Comparison of ENCODE assay signal across 13 cellular contexts in the genomic region with DNA sequence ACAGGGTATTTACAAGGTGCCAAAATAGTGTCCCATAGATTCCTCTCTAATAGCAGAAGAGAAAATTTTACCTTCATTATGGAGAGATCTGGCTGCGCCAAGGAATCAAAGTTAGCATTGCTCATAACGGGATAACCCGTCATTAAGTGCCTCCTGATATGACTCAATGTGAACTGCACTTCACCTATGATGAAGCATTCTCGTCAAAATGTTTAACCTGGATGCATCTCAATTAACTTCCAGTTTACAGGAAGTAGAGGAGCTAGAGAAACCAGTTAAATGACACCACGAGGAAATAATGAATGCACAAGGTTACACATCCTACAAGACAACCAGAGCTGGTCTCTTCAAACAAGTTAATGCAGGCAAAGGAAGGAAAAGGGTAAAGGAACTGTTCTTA. TPM values are rescaled to one million over a fixed set of nuclear protein-coding genes. Genes with fewer than 3 reads are reported as not detected.
DNase-seq lines count a peak whose midpoint lies in the region; ATAC-seq and TF ChIP-seq lines count a peak whose summit lies in the region.
"Had no signal": no experiment of that assay in that cellular context is flagged by ENCODE, and none has a peak within 500 bp of the region (broad histone marks: within the 10 kb centered on the region; RNA-seq: fewer than 3 reads in every experiment).

No MANE protein-coding gene starts in this region.

- peak overlapping the region; percentile 35 for H3K4me3 Mint-ChIP-seq in activated naive CD4-positive, alpha-beta T cell treated with anti-CD3 and anti-CD28 coated beads, Interleukin-2, amount 50 U/mL, for 24 hours
- peak overlapping the region; percentile 63 for H3K4me3 Mint-ChIP-seq in T-helper 17 cell
- peak overlapping the region; percentile 30 for H3K4me3 Mint-ChIP-seq in stimulated activated naive CD8-positive, alpha-beta T cell treated with anti-CD3 and anti-CD28 coated beads, Interleukin-15, Interleukin-2, amounts not matched to agents 100 ng/mL and 50 ng/mL, for 24 hours
- no peak overlapping the region for H3K4me3 Mint-ChIP-seq in glutamatergic neuron (ENCODE audit: unreplicated experiment)
- H3K4me3 Mint-ChIP-seq: endodermal cell, GM23338 had no signal

- intact Hi-C loops in lower leg skin (cut with DNase I; ENCODE audit: low total_unique reads) = no loop called here

- peaks cover 2% of the 10 kb centered on the region for H3K9me3 Mint-ChIP-seq in activated naive CD4-positive, alpha-beta T cell treated with anti-CD3 and anti-CD28 coated beads, Interleukin-2, amount 50 U/mL, for 24 hours
- no peaks in the 10 kb centered on the region for H3K9me3 Mint-ChIP-seq in stimulated activated naive CD8-positive, alpha-beta T cell treated with anti-CD3 and anti-CD28 coated beads, Interleukin-15, Interleukin-2, amounts not matched to agents 100 ng/mL and 50 ng/mL, for 24 hours
- peaks cover 2% of the 10 kb centered on the region for H3K9me3 Mint-ChIP-seq in glutamatergic neuron (ENCODE audit: unreplicated experiment)
- H3K9me3 Mint-ChIP-seq: endodermal cell, GM23338 had no signal

- peaks cover 31% of the 10 kb centered on the region for H3K36me3 Mint-ChIP-seq in activated naive CD4-positive, alpha-beta T cell treated with anti-CD3 and anti-CD28 coated beads, Interleukin-2, amount 50 U/mL, for 24 hours
- H3K36me3 Mint-ChIP-seq in T-helper 17 cell (ENCODE audit: low read depth) (peaks cover 4% of the 10 kb centered on the region), glutamatergic neuron (ENCODE audit: unreplicated experiment) (peaks cover 10% of the 10 kb centered on the region)
- H3K36me3 Mint-ChIP-seq in stimulated activated naive CD8-positive, alpha-beta T cell treated with anti-CD3 and anti-CD28 coated beads, Interleukin-15, Interleukin-2, amounts not matched to agents 100 ng/mL and 50 ng/mL, for 24 hours (ENCODE audit: low read depth) = peaks cover 68% of the 10 kb centered on the region

- 61 to 70% methylated on average over 5 of the region's 5 CpGs for WGBS in lower leg skin, 2 donors

- peak overlapping the region; percentile 92 for H3K27ac Mint-ChIP-seq in activated naive CD4-positive, alpha-beta T cell treated with anti-CD3 and anti-CD28 coated beads, Interleukin-2, amount 50 U/mL, for 24 hours
- peak overlapping the region; percentile 56 for H3K27ac Mint-ChIP-seq in T-helper 17 cell
- H3K27ac Mint-ChIP-seq in stimulated activated naive CD8-positive, alpha-beta T cell treated with anti-CD3 and anti-CD28 coated beads, Interleukin-15, Interleukin-2, amounts not matched to agents 100 ng/mL and 50 ng/mL, for 24 hours = peak overlapping the region; percentile 67
- H3K27ac Mint-ChIP-seq in glutamatergic neuron (ENCODE audit: unreplicated experiment) = no peak overlapping the region
- H3K27ac Mint-ChIP-seq: endodermal cell, GM23338 had no signal

- no peak for TF ChIP-seq POLR2A in lower leg skin (IDR thresholded peaks at IDR 0.05)

- H3K27me3 Mint-ChIP-seq in activated naive CD4-positive, alpha-beta T cell treated with anti-CD3 and anti-CD28 coated beads, Interleukin-2, amount 50 U/mL, for 24 hours = no peaks in the 10 kb centered on the region
- H3K27me3 Mint-ChIP-seq in T-helper 17 cell (no peaks in the 10 kb centered on the region), glutamatergic neuron (ENCODE audit: unreplicated experiment) (peaks cover 4% of the 10 kb centered on the region)
- H3K27me3 Mint-ChIP-seq in stimulated activated naive CD8-positive, alpha-beta T cell treated with anti-CD3 and anti-CD28 coated beads, Interleukin-15, Interleukin-2, amounts not matched to agents 100 ng/mL and 50 ng/mL, for 24 hours = no peaks in the 10 kb centered on the region

- peaks cover 71% of the 10 kb centered on the region for H3K4me1 Mint-ChIP-seq in activated naive CD4-positive, alpha-beta T cell treated with anti-CD3 and anti-CD28 coated beads, Interleukin-2, amount 50 U/mL, for 24 hours
- H3K4me1 Mint-ChIP-seq in T-helper 17 cell (peaks cover 37% of the 10 kb centered on the region), glutamatergic neuron (ENCODE audit: low read depth, unreplicated experiment) (peaks cover 17% of the 10 kb centered on the region)
- peaks cover 73% of the 10 kb centered on the region for H3K4me1 Mint-ChIP-seq in stimulated activated naive CD8-positive, alpha-beta T cell treated with anti-CD3 and anti-CD28 coated beads, Interleukin-15, Interleukin-2, amounts not matched to agents 100 ng/mL and 50 ng/mL, for 24 hours (ENCODE audit: low read depth)

- TF ChIP-seq CTCF in lower leg skin (IDR thresholded peaks at IDR 0.05) (no peak), glutamatergic neuron (IDR thresholded peaks at IDR 0.05; ENCODE audit: partially characterized antibody, unreplicated experiment) (no peak)

- H3K4me3 ChIP-seq in lower leg skin (ENCODE audit: low read depth, poor library complexity, severe bottlenecking) = no peak overlapping the region
- H3K4me3 ChIP-seq: GM23338 had no signal

- no peaks in the 10 kb centered on the region for H3K9me3 ChIP-seq in T-helper 17 cell (ENCODE audit: control insufficient read depth, low read length, poor library complexity, severe bottlenecking)
- H3K9me3 ChIP-seq: BE2C had no signal

- no peak for DNase-seq in activated naive CD4-positive, alpha-beta T cell (lab: John Stamatoyannopoulos, UW)
- DNase-seq in T-helper 17 cell (no peak), lower leg skin (ENCODE audit: low spot score in 2 of 2) (no peak), glutamatergic neuron (no peak), NCI-H187 (lab: John Stamatoyannopoulos, UW) (no peak)
- DNase-seq: activated CD4-positive, alpha-beta T cell treated with anti-CD3 and anti-CD28 coated beads, Interleukin-2, amount 50 U/mL, for 1 hour; BE2C; endodermal cell; midbrain had no signal

- ATAC-seq in HG02798 (IDR thresholded peaks at IDR 0.05; ENCODE audit: poor library complexity, unreplicated experiment) = peak; percentile 68
- ATAC-seq in T-helper 17 cell = no peak
- ATAC-seq: GM23338 had no signal

RNA-seq across cellular contexts. Expression of gene FBXW11, which starts 17.2 kb away (rescaled TPM):
- total RNA-seq in T-helper 17 cell (10 to 100 TPM; 28.3 to 30.1 TPM), lower leg skin (10 to 100 TPM; 35.9 to 56.8 (median 50.9) TPM), glutamatergic neuron (ENCODE audit: unreplicated experiment) (110 TPM)
